Comparison of ENCODE assay signal across 8 cellular contexts in genomic region chr19:15452111-15453047, GRCh38. TPM values are rescaled to one million over a fixed set of nuclear protein-coding genes. Genes with fewer than 3 reads are reported as not detected.
DNase-seq lines count a peak whose midpoint lies in the region; ATAC-seq and TF ChIP-seq lines count a peak whose summit lies in the region.

No MANE protein-coding gene starts in this region.

- TF ChIP-seq CTCF in mammary epithelial cell (conservative IDR thresholded peaks at IDR 0.05 in 1 of 2, IDR thresholded peaks at IDR 0.05 in 1 of 2; ENCODE audit: extremely low read depth in 1 of 2, insufficient read depth in 1 of 2, low read depth in 1 of 2, low read length in 2 of 2) (no peak), smooth muscle cell (IDR thresholded peaks at IDR 0.05; ENCODE audit: borderline replicate concordance, insufficient read depth, poor library complexity, severe bottlenecking) (no peak)

- H3K79me2 ChIP-seq in mammary epithelial cell (ENCODE audit: insufficient read depth, low read length), result no peaks in the 10 kb centered on the region
- no peaks in the 10 kb centered on the region for H3K79me2 ChIP-seq in smooth muscle cell (ENCODE audit: low read depth)

- intact Hi-C loops in mammary epithelial cell (cut with micrococcal nuclease), result no loop called here

- H3K4me2 ChIP-seq in mammary epithelial cell (ENCODE audit: insufficient read depth, low read depth, low read length), result peak overlapping the region; percentile 64
- H3K4me2 ChIP-seq in smooth muscle cell, result peak overlapping the region; percentile 85

- BruUV-seq in mammary epithelial cell (replicated peaks; lab: Mats Ljungman, UMichigan), result no TSS peak

- CTCF ChIA-PET in mammary epithelial cell (lab: Charles Lee; ENCODE audit: low non-redundant PET), result no interaction called here

- WGBS in mammary epithelial cell (ENCODE audit: low coverage, missing lambda C conversion rate), result 4% methylated on average over 9 of the region's 37 CpGs
- 8% methylated on average over 31 of the region's 37 CpGs for WGBS in smooth muscle cell (ENCODE audit: low lambda C conversion rate)

- dilution Hi-C loops in mammary epithelial cell (cut with HindIII; ENCODE audit: low sequenced_read_pairs), result no loop called here

- H3K27ac ChIP-seq in mammary epithelial cell (ENCODE audit: insufficient read depth, low read depth, low read length), result no peak overlapping the region
- no peak overlapping the region for H3K27ac ChIP-seq in smooth muscle cell (ENCODE audit: low read depth)

- H3K36me3 ChIP-seq in mammary epithelial cell (ENCODE audit: insufficient read depth, low read length) (no peaks in the 10 kb centered on the region), smooth muscle cell (ENCODE audit: low read depth) (no peaks in the 10 kb centered on the region)

- no peaks in the 10 kb centered on the region for H3K9me3 ChIP-seq in mammary epithelial cell (replicated peaks; ENCODE audit: insufficient read depth, low read length)
- no peaks in the 10 kb centered on the region for H3K9me3 ChIP-seq in smooth muscle cell (replicated peaks; ENCODE audit: low read depth)

- H3K4me3 ChIP-seq in mammary epithelial cell (replicated peaks in 1 of 3; ENCODE audit: insufficient read depth in 1 of 3, low read depth in 2 of 3, low read length in 3 of 3) (peak overlapping the region in 2 of 3 experiments; percentile 5 to 15), smooth muscle cell (peak overlapping the region; percentile 45)

- DNase-seq in SKM-1 treated with dmso at 0.1 percent for 144 hours (lab: John Stamatoyannopoulos, UW; ENCODE audit: unreplicated experiment), result peak; percentile 30
- DNase-seq in SKM-1 (lab: John Stamatoyannopoulos, UW; ENCODE audit: unreplicated experiment), result no peak
- DNase-seq in NCI-H146 treated with DMSO at 0.1 percent for 48 hours (lab: John Stamatoyannopoulos, UW; ENCODE audit: unreplicated experiment), result peak; percentile 57
- peak; percentile 30 for DNase-seq in mammary epithelial cell
- DNase-seq in inferior parietal cortex (ENCODE audit: extremely low spot score), result peak; percentile 15
- peak; percentile 69 for DNase-seq in smooth muscle cell (lab: John Stamatoyannopoulos, UW; ENCODE audit: unreplicated experiment)
- no peak for DNase-seq in stimulated activated naive CD4-positive, alpha-beta T cell treated with Interleukin-2 at 50 U/mL for 16 hours (lab: John Stamatoyannopoulos, UW)

- no peaks in the 10 kb centered on the region for H4K20me1 ChIP-seq in mammary epithelial cell (ENCODE audit: insufficient read depth, low read length)
- no peaks in the 10 kb centered on the region for H4K20me1 ChIP-seq in smooth muscle cell (ENCODE audit: low read depth)

- H3F3A ChIP-seq in smooth muscle cell (ENCODE audit: low read depth), result peaks cover 15% of the 10 kb centered on the region

- H3K4me1 ChIP-seq in mammary epithelial cell (ENCODE audit: insufficient read depth, low read length) (peaks cover 16% of the 10 kb centered on the region), smooth muscle cell (ENCODE audit: low read depth) (peaks cover 3% of the 10 kb centered on the region)

- no peak for ATAC-seq in HG03280 (IDR thresholded peaks at IDR 0.05; ENCODE audit: unreplicated experiment)

- H3K9ac ChIP-seq in mammary epithelial cell (ENCODE audit: insufficient read depth, low read length) (no peak overlapping the region), smooth muscle cell (ENCODE audit: low read depth) (no peak overlapping the region)

- H3K27me3 ChIP-seq in mammary epithelial cell (ENCODE audit: insufficient read depth, low read length) (peaks cover 10% of the 10 kb centered on the region), smooth muscle cell (ENCODE audit: low read depth) (peaks cover 39% of the 10 kb centered on the region)

- in situ Hi-C loops in mammary epithelial cell (cut with MboI; ENCODE audit: low sequenced_read_pairs in 2 of 2), result loop anchor here in 1 of 2 donors (10.0 kb wide), 1 partner anchor 102 kb away; no protein-coding TSS in a partner anchor

- H2AFZ ChIP-seq in mammary epithelial cell (ENCODE audit: low read depth, low read length) (peak overlapping the region; percentile 61), smooth muscle cell (ENCODE audit: low read depth) (peak overlapping the region; percentile 82)

RNA-seq across cellular contexts. Expression of gene WIZ, which starts 2.6 kb away (rescaled TPM):
- total RNA-seq in mammary epithelial cell (10 to 100 TPM in 1 of 2 donors, 1 to 10 TPM in 1; 8.8 to 39.6 TPM), smooth muscle cell (13.5 and 23.1 TPM in 2 replicates)
- polyA plus RNA-seq in mammary epithelial cell (14.0 TPM), smooth muscle cell (40.5 and 41.5 TPM in 2 replicates)
- 5.2 TPM for polyA minus RNA-seq in mammary epithelial cell

RNA-seq across cellular contexts. Expression of gene RASAL3, which starts 12.0 kb away (rescaled TPM):
- not detected for total RNA-seq in mammary epithelial cell
- polyA plus RNA-seq in mammary epithelial cell, result not detected
- not detected for polyA minus RNA-seq in mammary epithelial cell
- total RNA-seq in smooth muscle cell, result not detected in 2 replicates
- 0.24 TPM in 1 of 2 replicates, not detected in the other for polyA plus RNA-seq in smooth muscle cell

RNA-seq across cellular contexts. Expression of gene PGLYRP2, which starts 26.9 kb away (rescaled TPM):
- total RNA-seq in mammary epithelial cell (not detected), smooth muscle cell (not detected in 2 replicates)
- polyA plus RNA-seq in mammary epithelial cell (not detected), smooth muscle cell (not detected in 2 replicates)
- polyA minus RNA-seq in mammary epithelial cell, result not detected

RNA-seq across cellular contexts. Expression of gene AKAP8L, which starts 33.6 kb away (rescaled TPM):
- total RNA-seq in mammary epithelial cell, result 10 to 100 TPM; 55.0 to 75.9 TPM
- polyA plus RNA-seq in mammary epithelial cell, result 24.6 TPM
- 47.1 TPM for polyA minus RNA-seq in mammary epithelial cell
- total RNA-seq in smooth muscle cell, result 61.9 and 92.0 TPM in 2 replicates
- 93.9 and 105 TPM in 2 replicates for polyA plus RNA-seq in smooth muscle cell

RNA-seq across cellular contexts. Expression of gene CYP4F22, which starts 55.9 kb away (rescaled TPM):
- total RNA-seq in mammary epithelial cell, result not detected
- polyA plus RNA-seq in mammary epithelial cell, result 0.05 TPM
- polyA minus RNA-seq in mammary epithelial cell, result not detected
- total RNA-seq in smooth muscle cell, result not detected in 2 replicates
- polyA plus RNA-seq in smooth muscle cell, result not detected in 2 replicates

Comparison
In these comparisons a context has a peak if more than half of its experiments do, and no peak if none do; other contexts are left out.
1. DNase-seq: peak in SKM-1 treated with dmso at 0.1 percent for 144 hours (single experiment), NCI-H146 treated with DMSO at 0.1 percent for 48 hours (single experiment), mammary epithelial cell (single experiment), inferior parietal cortex (single experiment) and smooth muscle cell (single experiment); none in SKM-1 (single experiment) and stimulated activated naive CD4-positive, alpha-beta T cell treated with Interleukin-2 at 50 U/mL for 16 hours (single experiment).